ENCODE assay signal across 15 cellular contexts in genomic region chr4:38040619-38041018, GRCh38.
DNase-seq lines count a peak whose midpoint lies in the region; ATAC-seq, FAIRE-seq and TF ChIP-seq lines count a peak whose summit lies in the region.
"Had no signal": no experiment of that assay in that cellular context is flagged by ENCODE, and none has a peak within 500 bp of the region (broad histone marks: within the 10 kb centered on the region; RNA-seq: fewer than 3 reads in every experiment).

No MANE protein-coding gene starts in this region.

- TF ChIP-seq CTCF in HepG2 (CRISPR knock-in tag; IDR thresholded peaks at IDR 0.05) = peak; percentile 51
- no peak for TF ChIP-seq CTCF in right lobe of liver (IDR thresholded peaks at IDR 0.05)
- TF ChIP-seq CTCF in RWPE1 (conservative IDR thresholded peaks at IDR 0.05; ENCODE audit: low read depth) = no peak
- peak; percentile 17 for TF ChIP-seq CTCF in epithelial cell of esophagus (IDR thresholded peaks at IDR 0.05; ENCODE audit: insufficient read depth, low read depth, low read length, missing control alignments)
- TF ChIP-seq CTCF in upper lobe of right lung (IDR thresholded peaks at IDR 0.05) = no peak

- H2BK12ac ChIP-seq in neuronal stem cell (ENCODE audit: low read length) = no peak overlapping the region

- no peak overlapping the region for H4K8ac ChIP-seq in neuronal stem cell (ENCODE audit: low read depth, low read length)

- no peaks in the 10 kb centered on the region for H3K79me2 ChIP-seq in HepG2 (ENCODE audit: insufficient read depth, low read length)

- TF ChIP-seq POLR2A in HepG2 (IDR thresholded peaks at IDR 0.05; ENCODE audit: insufficient read depth in 1 of 2, low read depth in 2 of 2, low read length in 2 of 2) = no peak
- no peak for TF ChIP-seq POLR2A in right lobe of liver (IDR thresholded peaks at IDR 0.05)

- H3K9me3 ChIP-seq in HepG2 (ENCODE audit: low read length) (no peaks in the 10 kb centered on the region), right lobe of liver (no peaks in the 10 kb centered on the region), upper lobe of right lung (no peaks in the 10 kb centered on the region), neuronal stem cell (replicated peaks in 1 of 2; ENCODE audit: control insufficient read depth in 2 of 2, insufficient read depth in 1 of 2, low read depth in 1 of 2, low read length in 2 of 2) (no peaks in the 10 kb centered on the region)
- H3K9me3 ChIP-seq: A549, BE2C, Caco-2 had no signal

- 30% methylated on average over 7 of the region's 7 CpGs for WGBS in HepG2 (ENCODE audit: low lambda C conversion rate)
- WGBS in right lobe of liver (ENCODE audit: insufficient coverage, low coverage, low lambda C conversion rate, missing lambda C conversion rate) = 96% methylated on average over 4 of the region's 7 CpGs
- WGBS in neuronal stem cell (ENCODE audit: extremely low coverage in 2 of 2, insufficient read length in 2 of 2, insufficient replicate concordance in 1 of 2), 2 donors = no CpG with 5 or more reads among the region's 7 CpGs

- H3K4me1 ChIP-seq in HepG2 (ENCODE audit: insufficient read depth, low read length) (peaks cover 31% of the 10 kb centered on the region), right lobe of liver (no peaks in the 10 kb centered on the region), upper lobe of right lung (no peaks in the 10 kb centered on the region), neuronal stem cell (ENCODE audit: control insufficient read depth in 2 of 2, insufficient read depth in 1 of 2, low read depth in 1 of 2, low read length in 2 of 2) (no peaks in the 10 kb centered on the region)
- H3K4me1 ChIP-seq: A549, BE2C, Caco-2 had no signal

- POLR2A ChIA-PET in HepG2 (lab: Yijun Ruan, JAX) = no interaction called here
- POLR2A ChIA-PET in RWPE1 (lab: Yijun Ruan, JAX; ENCODE audit: low non-redundant PET) = no interaction called here

- no peak for TF ChIP-seq RAD21 in HepG2 (CRISPR knock-in tag; IDR thresholded peaks at IDR 0.05)

- H3K27me3 ChIP-seq in HepG2 (ENCODE audit: control insufficient read depth in 1 of 2, insufficient read depth in 2 of 2, low read length in 2 of 2) (no peaks in the 10 kb centered on the region), right lobe of liver (no peaks in the 10 kb centered on the region), upper lobe of right lung (no peaks in the 10 kb centered on the region), neuronal stem cell (ENCODE audit: control insufficient read depth in 3 of 3, insufficient read depth in 3 of 3, low read depth in 1 of 3, low read length in 3 of 3) (no peaks in the 10 kb centered on the region)
- H3K27me3 ChIP-seq: BE2C had no signal

- no peaks in the 10 kb centered on the region for H3K79me1 ChIP-seq in neuronal stem cell (ENCODE audit: low read depth, low read length)

- H3K4me2 ChIP-seq in HepG2 (ENCODE audit: low read depth, low read length) (no peak overlapping the region), neuronal stem cell (ENCODE audit: insufficient read depth, low read length, poor library complexity, severe bottlenecking) (no peak overlapping the region)
- H3K4me2 ChIP-seq: A549 had no signal

- no peak overlapping the region for H3K27ac ChIP-seq in HepG2 (ENCODE audit: extremely low read length, insufficient read depth, low read length)
- no peak overlapping the region for H3K27ac ChIP-seq in right lobe of liver
- no peak overlapping the region for H3K27ac ChIP-seq in RWPE1
- H3K27ac ChIP-seq in upper lobe of right lung = no peak overlapping the region
- H3K27ac ChIP-seq in neuronal stem cell (replicated peaks; ENCODE audit: low read length) = no peak overlapping the region
- H3K27ac ChIP-seq: A549, C4-2B, GM23248 had no signal

- TF ChIP-seq EP300 in HepG2 (IDR thresholded peaks at IDR 0.05; ENCODE audit: low read depth in 2 of 2, low read length in 2 of 2) (no peak), HepG2 (CRISPR knock-in tag; IDR thresholded peaks at IDR 0.05; ENCODE audit: borderline replicate concordance) (no peak)

- no peak overlapping the region for H3K14ac ChIP-seq in neuronal stem cell (ENCODE audit: low read length)

- intact Hi-C loops in HepG2 (cut with micrococcal nuclease; ENCODE audit: unreplicated experiment) (no loop called here), right lobe of liver (cut with DNase I) (no loop called here), upper lobe of right lung (cut with DNase I) (no loop called here)

- H2BK15ac ChIP-seq in neuronal stem cell (ENCODE audit: low read length) = no peak overlapping the region

- no peak overlapping the region for H2BK120ac ChIP-seq in neuronal stem cell (ENCODE audit: low read depth, low read length)

- BruUV-seq in HepG2 (replicated peaks; lab: Mats Ljungman, UMichigan) = no TSS peak

- H3K9ac ChIP-seq in HepG2 (ENCODE audit: insufficient read depth, low read depth, low read length) = no peak overlapping the region
- no peak overlapping the region for H3K9ac ChIP-seq in neuronal stem cell (ENCODE audit: low read depth, low read length, poor library complexity)
- H3K9ac ChIP-seq: GM23248 had no signal

- CTCF ChIA-PET in HepG2 (lab: Yijun Ruan, JAX; ENCODE audit: low intra/inter-chr PET ratio, low total read pairs) = no interaction called here
- CTCF ChIA-PET in RWPE1 (lab: Yijun Ruan, JAX) = no interaction called here

- H3K23ac ChIP-seq in neuronal stem cell (ENCODE audit: low read depth, low read length, poor library complexity) = no peak overlapping the region

- H3K36me3 ChIP-seq in HepG2 (replicated peaks in 1 of 2; ENCODE audit: control insufficient read depth in 1 of 2, insufficient read depth in 2 of 2, low read length in 2 of 2) = peaks cover under 1 to 10% of the 10 kb centered on the region in 2 experiments; a peak in 2 of 5 replicates
- peaks cover 0 to 12% (median 4%) of the 10 kb centered on the region in 4 donors for H3K36me3 ChIP-seq in right lobe of liver
- H3K36me3 ChIP-seq in upper lobe of right lung = peaks cover 39% of the 10 kb centered on the region
- H3K36me3 ChIP-seq in neuronal stem cell (replicated peaks in 1 of 2; ENCODE audit: control insufficient read depth in 2 of 2, insufficient read depth in 2 of 2, low read length in 2 of 2) = peaks cover 11 to 45% of the 10 kb centered on the region in 2 donors
- H3K36me3 ChIP-seq: BE2C had no signal

- in situ Hi-C loops in HepG2 (cut with HindIII; ENCODE audit: extremely low pct_ligation_motif_present, low pct_unique_long_range_greater_than_20kb) = no loop called here

- peak; percentile 67 for FAIRE-seq in HepG2 (lab: Jason Lieb, UNC)
- FAIRE-seq: A549, H54 had no signal

- H3K18ac ChIP-seq in neuronal stem cell (ENCODE audit: low read length) = no peak overlapping the region

- no peak overlapping the region for H3K4me3 ChIP-seq in HepG2 (replicated peaks in 1 of 3; ENCODE audit: insufficient read depth in 1 of 3, low read depth in 2 of 3, low read length in 3 of 3)
- H3K4me3 ChIP-seq in right lobe of liver = no peak overlapping the region
- no peak overlapping the region for H3K4me3 ChIP-seq in epithelial cell of esophagus (ENCODE audit: low read length)
- H3K4me3 ChIP-seq in upper lobe of right lung = no peak overlapping the region
- H3K4me3 ChIP-seq in neuronal stem cell (ENCODE audit: low read length in 2 of 2) = no peak overlapping the region
- H3K4me3 ChIP-seq: A549, GM23248 had no signal

- DNase-seq in HepG2 (ENCODE audit: low spot score) = peak; percentile 50
- DNase-seq in right lobe of liver = no peak
- peak; percentile 13 for DNase-seq in RWPE1 (ENCODE audit: low spot score)
- peak; percentile 86 for DNase-seq in epithelial cell of esophagus (ENCODE audit: low read depth)
- DNase-seq in upper lobe of right lung = no peak
- DNase-seq in dedifferentiated amniotic fluid mesenchymal stem cell (ENCODE audit: extremely low spot score) = no peak
- no peak for DNase-seq in neuronal stem cell (ENCODE audit: low spot score)
- DNase-seq: BE2C; CD8-positive, alpha-beta T cell; GM23248 had no signal

- H3K4ac ChIP-seq in neuronal stem cell (ENCODE audit: low read length) = no peak overlapping the region

- no peak overlapping the region for H2BK5ac ChIP-seq in neuronal stem cell (ENCODE audit: low read length)

- peak; percentile 86 for ATAC-seq in HepG2
- no peak for ATAC-seq in right lobe of liver
- ATAC-seq in upper lobe of right lung = peak; percentile 70
- no peak for ATAC-seq in HG02623 (IDR thresholded peaks at IDR 0.05; ENCODE audit: unreplicated experiment)
- ATAC-seq: A549; CD8-positive, alpha-beta T cell had no signal

- H2AFZ ChIP-seq in HepG2 (ENCODE audit: low read length) (no peak overlapping the region), neuronal stem cell (ENCODE audit: low read length) (no peak overlapping the region)
- H2AFZ ChIP-seq: GM23248 had no signal

- no peak overlapping the region for H2AK5ac ChIP-seq in neuronal stem cell (ENCODE audit: low read depth, low read length)

- no peaks in the 10 kb centered on the region for H4K20me1 ChIP-seq in HepG2 (ENCODE audit: insufficient read depth, low read length)

- H4K91ac ChIP-seq in neuronal stem cell (ENCODE audit: low read depth, low read length, poor library complexity) = no peak overlapping the region

TF ChIP-seq in HepG2, 621 proteins besides CTCF, POLR2A, EP300 and RAD21 (continues in another document):
- TF ChIP-seq NRL (CRISPR knock-in tag; IDR thresholded peaks at IDR 0.05; ENCODE audit: borderline replicate concordance) = no peak

Comparison
In these comparisons a context has a peak if more than half of its experiments do, and no peak if none do; other contexts are left out.
1. ATAC-seq: peak in HepG2 (single experiment) and upper lobe of right lung (single experiment); none in right lobe of liver (0 of 4) and HG02623 (single experiment).
2. DNase-seq: peak in HepG2 (single experiment), RWPE1 (single experiment) and epithelial cell of esophagus (single experiment); none in right lobe of liver (0 of 3), upper lobe of right lung (single experiment), dedifferentiated amniotic fluid mesenchymal stem cell (single experiment) and neuronal stem cell (single experiment).
3. CTCF ChIP-seq: peak in HepG2 (single experiment) and epithelial cell of esophagus (single experiment); none in right lobe of liver (0 of 4), RWPE1 (single experiment) and upper lobe of right lung (single experiment).